9 cellular contexts compared by ENCODE assay signal in the genomic region with DNA sequence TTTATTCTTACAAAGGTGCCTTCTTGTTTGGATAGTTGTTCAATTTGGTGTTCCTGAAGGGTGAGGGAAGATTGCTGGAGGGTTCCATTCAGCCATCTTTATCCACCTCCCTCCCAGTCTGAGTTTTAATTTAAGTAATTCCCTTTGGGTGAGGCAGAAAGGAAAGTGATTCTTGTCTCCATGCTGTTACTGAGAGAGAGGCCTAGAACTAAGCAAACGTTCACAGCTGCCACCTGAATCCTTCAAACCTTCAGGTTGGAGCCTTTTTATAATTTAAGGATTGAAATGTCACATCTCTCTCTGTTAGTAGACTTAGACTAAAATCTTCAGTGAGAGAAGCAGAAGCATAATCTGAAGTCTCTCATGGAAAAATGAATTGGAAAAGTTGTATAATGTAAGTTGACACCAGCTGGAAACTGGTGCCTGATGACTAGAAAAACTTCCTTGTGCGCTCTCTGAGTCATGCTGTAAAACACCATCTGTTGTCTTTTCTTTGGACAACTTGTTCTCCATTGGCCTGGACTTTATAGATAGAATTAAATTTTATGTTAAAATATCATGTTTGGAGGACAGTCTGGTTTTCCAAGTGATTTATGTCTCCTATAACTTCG. TPM values are rescaled to one million over a fixed set of nuclear protein-coding genes. Genes with fewer than 3 reads are reported as not detected.
A peak's percentile ranks its signal among the peaks of the same experiment; 100 is the strongest.
DNase-seq lines count a peak whose midpoint lies in the region; ATAC-seq and TF ChIP-seq lines count a peak whose summit lies in the region.
"Had no signal": no experiment of that assay in that cellular context is flagged by ENCODE, and none has a peak within 500 bp of the region (broad histone marks: within the 10 kb centered on the region; RNA-seq: fewer than 3 reads in every experiment).

No MANE protein-coding gene starts in this region.

- H3K27ac ChIP-seq in RWPE2 (ENCODE audit: poor library complexity, severe bottlenecking), result peak overlapping the region; percentile 54

- no peaks in the 10 kb centered on the region for H3K9me3 Mint-ChIP-seq in activated CD8-positive, alpha-beta memory T cell treated with anti-CD3 and anti-CD28 coated beads, Interleukin-2, amount 10 ng/mL, durations not matched to agents 7 days and 5 days (ENCODE audit: low read depth)

- CTCF ChIA-PET in activated CD8-positive, alpha-beta memory T cell treated with anti-CD3 and anti-CD28 coated beads, Interleukin-2, amount 10 ng/mL, durations not matched to agents 7 days and 5 days (lab: Charles Lee), result interaction anchor here (1.0 kb wide), 1 partner anchor 23 kb away, joined by 3 read pairs; no protein-coding TSS in a partner anchor

- H3K4me3 ChIP-seq in RWPE2 (ENCODE audit: severe bottlenecking), result no peak overlapping the region

- peaks cover 4% of the 10 kb centered on the region for H3K4me1 Mint-ChIP-seq in activated CD8-positive, alpha-beta memory T cell treated with anti-CD3 and anti-CD28 coated beads, Interleukin-2, amount 10 ng/mL, durations not matched to agents 7 days and 5 days

- no peaks in the 10 kb centered on the region for H3K27me3 ChIP-seq in RWPE2 (ENCODE audit: insufficient read depth, poor library complexity, severe bottlenecking)

- ATAC-seq in RWPE2 (ENCODE audit: low read depth) (peak; percentile 85), HG03378 (IDR thresholded peaks at IDR 0.05; ENCODE audit: unreplicated experiment) (no peak)
- ATAC-seq in activated CD8-positive, alpha-beta memory T cell treated with anti-CD3 and anti-CD28 coated beads, Interleukin-2, amount 10 ng/mL, durations not matched to agents 7 days and 5 days, result no peak

- DNase-seq in DMS53 (lab: John Stamatoyannopoulos, UW) (peak; percentile 82), RWPE2 (ENCODE audit: low spot score) (no peak), fibroblast of the conjunctiva (ENCODE audit: low read depth) (peak; percentile 64), renal cortical epithelial cell (ENCODE audit: low read depth) (peak; percentile 33), MV-4-11 (lab: John Stamatoyannopoulos, UW) (no peak)
- no peak for DNase-seq in activated CD8-positive, alpha-beta memory T cell treated with anti-CD3 and anti-CD28 coated beads, Interleukin-2, amount 10 ng/mL, durations not matched to agents 7 days and 5 days
- DNase-seq in effector CD8-positive, alpha-beta T cell (lab: John Stamatoyannopoulos, UW), result no peak
- DNase-seq: NCI-H1930 had no signal

- peaks cover 21% of the 10 kb centered on the region for H3K36me3 ChIP-seq in RWPE2 (ENCODE audit: low read depth)

- no peaks in the 10 kb centered on the region for H3K9me3 ChIP-seq in RWPE2 (ENCODE audit: severe bottlenecking)

- H3K4me1 ChIP-seq in RWPE2 (ENCODE audit: insufficient read depth, poor library complexity, severe bottlenecking), result peaks cover 20% of the 10 kb centered on the region

- no peak for TF ChIP-seq CTCF in RWPE2 (IDR thresholded peaks at IDR 0.05; ENCODE audit: poor library complexity, severe bottlenecking)

- no peaks in the 10 kb centered on the region for H3K27me3 Mint-ChIP-seq in activated CD8-positive, alpha-beta memory T cell treated with anti-CD3 and anti-CD28 coated beads, Interleukin-2, amount 10 ng/mL, durations not matched to agents 7 days and 5 days

- no peak overlapping the region for H3K27ac Mint-ChIP-seq in activated CD8-positive, alpha-beta memory T cell treated with anti-CD3 and anti-CD28 coated beads, Interleukin-2, amount 10 ng/mL, durations not matched to agents 7 days and 5 days

- H3K36me3 Mint-ChIP-seq in activated CD8-positive, alpha-beta memory T cell treated with anti-CD3 and anti-CD28 coated beads, Interleukin-2, amount 10 ng/mL, durations not matched to agents 7 days and 5 days, result peaks cover 33% of the 10 kb centered on the region

- no peak overlapping the region for H3K4me3 Mint-ChIP-seq in activated CD8-positive, alpha-beta memory T cell treated with anti-CD3 and anti-CD28 coated beads, Interleukin-2, amount 10 ng/mL, durations not matched to agents 7 days and 5 days

RNA-seq across cellular contexts. Expression of gene STRADB, which starts 14.6 kb away (rescaled TPM):
- total RNA-seq in renal cortical epithelial cell, result 27.3 and 46.1 TPM in 2 replicates
- 10 to 100 TPM; 17.0 to 19.2 TPM for total RNA-seq in activated CD8-positive, alpha-beta memory T cell treated with anti-CD3 and anti-CD28 coated beads, Interleukin-2, amount 10 ng/mL, durations not matched to agents 7 days and 5 days

RNA-seq across cellular contexts. Expression of gene TRAK2, which starts 14.9 kb away (rescaled TPM):
- total RNA-seq in renal cortical epithelial cell, result 35.9 and 117 TPM in 2 replicates
- 10 to 100 TPM; 39.8 to 42.7 TPM for total RNA-seq in activated CD8-positive, alpha-beta memory T cell treated with anti-CD3 and anti-CD28 coated beads, Interleukin-2, amount 10 ng/mL, durations not matched to agents 7 days and 5 days

Comparison
In these comparisons a context has a peak if more than half of its experiments do, and no peak if none do; other contexts are left out.
1. DNase-seq: peak in DMS53 (single experiment), fibroblast of the conjunctiva (single experiment) and renal cortical epithelial cell (single experiment); none in RWPE2 (single experiment), activated CD8-positive, alpha-beta memory T cell treated with anti-CD3 and anti-CD28 coated beads, Interleukin-2, amount 10 ng/mL, durations not matched to agents 7 days and 5 days (single experiment), effector CD8-positive, alpha-beta T cell (single experiment) and MV-4-11 (single experiment).